In the genomic region with DNA sequence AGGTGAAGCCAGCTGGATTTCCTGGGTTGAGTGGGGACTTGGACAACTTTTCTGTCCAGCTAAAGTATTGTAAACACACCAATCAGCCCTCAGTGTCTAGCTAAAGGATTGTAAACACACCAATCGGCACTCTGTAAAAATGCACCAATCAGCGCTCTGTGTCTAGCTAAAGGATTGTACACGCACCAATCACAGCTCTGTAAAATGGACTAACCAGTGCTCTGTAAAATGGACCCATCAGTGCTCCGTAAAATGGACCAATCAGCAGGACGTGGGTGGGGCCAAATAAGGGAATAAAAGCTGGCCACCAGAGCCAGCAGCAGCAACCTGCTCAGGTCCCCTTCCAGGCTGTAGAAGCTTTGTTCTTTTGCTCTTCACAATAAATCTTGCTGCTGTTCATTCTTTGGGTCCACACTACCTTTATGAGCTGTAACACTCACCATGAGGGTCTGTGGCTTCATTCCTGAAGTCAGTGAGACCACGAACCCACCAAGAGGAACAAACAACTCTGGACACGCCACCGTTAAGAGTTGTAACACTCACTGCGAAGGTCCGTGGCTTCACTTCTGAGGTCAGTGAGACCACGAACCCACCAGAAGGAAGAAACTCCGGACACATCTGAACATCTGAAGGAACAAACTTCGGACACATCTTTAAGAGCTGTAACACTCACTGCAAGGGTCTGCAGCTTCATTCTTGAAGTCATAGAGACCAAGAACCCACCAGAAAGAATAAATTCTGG, we compare ENCODE assay signal across 1 cellular context.
TF ChIP-seq lines count a peak whose summit lies in the region.

No MANE protein-coding gene starts in this region.

TF ChIP-seq in HepG2, 621 proteins besides CTCF, POLR2A, EP300 and RAD21:
- TF ChIP-seq NFYC (CRISPR knock-in tag; IDR thresholded peaks at IDR 0.05): peak; percentile 65; the same call in 1 of the 2 replicates
- TF ChIP-seq NFYB (CRISPR knock-in tag; IDR thresholded peaks at IDR 0.05): peak; percentile 69
- TF ChIP-seq POGZ (CRISPR knock-in tag; IDR thresholded peaks at IDR 0.05): 0 out of 2 replicates have a peak, but pooled peaks have one; percentile 18
TF ChIP-seq in HepG2: peak in this region for 3; not testable (repeated sequence) for 618.
